Comparison of ENCODE assay signal across 8 cellular contexts in genomic region chr3:113783463-113783862, GRCh38. TPM values are rescaled to one million over a fixed set of nuclear protein-coding genes. Genes with fewer than 3 reads are reported as not detected.
DNase-seq lines count a peak whose midpoint lies in the region; ATAC-seq and TF ChIP-seq lines count a peak whose summit lies in the region.

No MANE protein-coding gene starts in this region.

- no peak overlapping the region for H3K4me3 Mint-ChIP-seq in CD8-positive, alpha-beta memory T cell

- H3K27ac ChIP-seq in SJSA1, result peak overlapping the region; percentile 98
- H3K27ac ChIP-seq in CD8-positive, alpha-beta memory T cell (ENCODE audit: low read depth, low read length), result no peak overlapping the region

- no peaks in the 10 kb centered on the region for H3K27me3 ChIP-seq in SJSA1 (replicated peaks)
- no peaks in the 10 kb centered on the region for H3K27me3 ChIP-seq in CD8-positive, alpha-beta memory T cell (ENCODE audit: insufficient read depth, low read length, poor library complexity, severe bottlenecking)

- H3K36me3 ChIP-seq in SJSA1 (peaks cover 12% of the 10 kb centered on the region; the same call in 1 of the 2 replicates), mucosa of descending colon (ENCODE audit: low read depth) (peaks cover 7% of the 10 kb centered on the region)
- peaks cover 8% of the 10 kb centered on the region for H3K36me3 ChIP-seq in CD8-positive, alpha-beta memory T cell (ENCODE audit: insufficient read depth, low read length)

- POLR2A ChIA-PET in CD8-positive, alpha-beta memory T cell (lab: Charles Lee), result no interaction called here

- ATAC-seq in HG02588 (IDR thresholded peaks at IDR 0.05; ENCODE audit: unreplicated experiment), result peak; percentile 69
- ATAC-seq in HG03196 (IDR thresholded peaks at IDR 0.05; ENCODE audit: unreplicated experiment), result no peak
- no peak for ATAC-seq in mucosa of descending colon

- peak overlapping the region in 1 of 8 donors; percentile 26 for H3K27ac Mint-ChIP-seq in CD8-positive, alpha-beta memory T cell

- TF ChIP-seq CTCF in mucosa of descending colon (IDR thresholded peaks at IDR 0.05), result no peak

- H3K4me3 ChIP-seq in SJSA1 (no peak overlapping the region), mucosa of descending colon (no peak overlapping the region)
- H3K4me3 ChIP-seq in CD8-positive, alpha-beta memory T cell (ENCODE audit: low read length), result no peak overlapping the region

- CTCF ChIA-PET in CD8-positive, alpha-beta memory T cell (lab: Charles Lee), result no interaction called here

- H3K9me3 Mint-ChIP-seq in CD8-positive, alpha-beta memory T cell, result no peaks in the 10 kb centered on the region

- peak; percentile 99 for DNase-seq in EH (ENCODE audit: low read depth)
- DNase-seq in SJSA1 (ENCODE audit: low read depth in 1 of 2, low spot score in 2 of 2), result peak; percentile 57 to 80
- peak; percentile 63 for DNase-seq in kidney glomerular epithelial cell (lab: John Stamatoyannopoulos, UW)
- DNase-seq in mucosa of descending colon, result no peak
- no peak for DNase-seq in CD8-positive, alpha-beta memory T cell
- DNase-seq in NCI-H2227 (lab: John Stamatoyannopoulos, UW; ENCODE audit: unreplicated experiment), result no peak

- H3K9me3 ChIP-seq in SJSA1 (replicated peaks), result no peaks in the 10 kb centered on the region
- no peaks in the 10 kb centered on the region for H3K9me3 ChIP-seq in mucosa of descending colon
- H3K9me3 ChIP-seq in CD8-positive, alpha-beta memory T cell (ENCODE audit: low read length), result no peaks in the 10 kb centered on the region

- intact Hi-C loops in mucosa of descending colon (cut with DNase I, micrococcal nuclease), result no loop called here

- H3K4me1 ChIP-seq in SJSA1 (replicated peaks), result peaks cover 19% of the 10 kb centered on the region
- no peaks in the 10 kb centered on the region for H3K4me1 ChIP-seq in mucosa of descending colon (ENCODE audit: low read depth)
- H3K4me1 ChIP-seq in CD8-positive, alpha-beta memory T cell (ENCODE audit: insufficient read depth, low read length), result no peaks in the 10 kb centered on the region

- peaks cover 0 to 46% (median 12%) of the 10 kb centered on the region in 3 donors for H3K36me3 Mint-ChIP-seq in CD8-positive, alpha-beta memory T cell

- peaks cover 0 to 4% (median 0%) of the 10 kb centered on the region in 3 donors for H3K4me1 Mint-ChIP-seq in CD8-positive, alpha-beta memory T cell

- no peaks in the 10 kb centered on the region for H3K27me3 Mint-ChIP-seq in CD8-positive, alpha-beta memory T cell

RNA-seq across cellular contexts. Expression of gene ATP6V1A, which starts 36.6 kb away (rescaled TPM):
- total RNA-seq in SJSA1 (2014; rRNA removed; shearing (Covaris generic)), result 54.8 and 65.8 TPM in 2 replicates
- total RNA-seq in mucosa of descending colon, result 10 to 100 TPM; 58.7 to 82.6 (median 65.7) TPM
- 10 to 100 TPM; 45.4 to 48.0 TPM for total RNA-seq in CD8-positive, alpha-beta memory T cell
- polyA plus RNA-seq in CD8-positive, alpha-beta memory T cell, result 34.0 TPM

RNA-seq across cellular contexts. Expression of gene NAA50, which starts 37.4 kb away (rescaled TPM):
- total RNA-seq in SJSA1 (2014; rRNA removed; shearing (Covaris generic)), result 165 and 166 TPM in 2 replicates
- 10 to 100 TPM; 74.4 to 99.1 (median 95.9) TPM for total RNA-seq in mucosa of descending colon
- total RNA-seq in CD8-positive, alpha-beta memory T cell, result 100 to 1,000 TPM; 194 to 199 TPM
- polyA plus RNA-seq in CD8-positive, alpha-beta memory T cell, result 77.7 TPM

RNA-seq across cellular contexts. Expression of gene GRAMD1C, which starts 55.1 kb away (rescaled TPM):
- total RNA-seq in SJSA1 (2014; rRNA removed; shearing (Covaris generic)), result 13.8 and 29.7 TPM in 2 replicates
- total RNA-seq in mucosa of descending colon, result 10 to 100 TPM in 1 of 3 donors, 1 to 10 TPM in 2; 5.7 to 19.5 (median 8.6) TPM
- total RNA-seq in CD8-positive, alpha-beta memory T cell, result under 1 TPM; 0.47 to 0.81 TPM
- polyA plus RNA-seq in CD8-positive, alpha-beta memory T cell, result 0.68 TPM

Comparison
In these comparisons a context has a peak if more than half of its experiments do, and no peak if none do; other contexts are left out.
1. DNase-seq: peak in EH (single experiment), SJSA1 (2 of 2) and kidney glomerular epithelial cell (single experiment); none in mucosa of descending colon (0 of 3), CD8-positive, alpha-beta memory T cell (0 of 5) and NCI-H2227 (single experiment).